ENCODE assay signal across 8 cellular contexts in genomic region chr16:10668322-10669045, GRCh38. TPM values are rescaled to one million over a fixed set of nuclear protein-coding genes. Genes with fewer than 3 reads are reported as not detected.
DNase-seq lines count a peak whose midpoint lies in the region; ATAC-seq and TF ChIP-seq lines count a peak whose summit lies in the region.

No MANE protein-coding gene starts in this region.

- no peaks in the 10 kb centered on the region for H3K27me3 Mint-ChIP-seq in activated CD4-positive, alpha-beta T cell treated with anti-CD3 and anti-CD28 coated beads, Interleukin-2, amount 10 ng/mL, durations not matched to agents 24 days and 14 days

- no peaks in the 10 kb centered on the region for H3F3A ChIP-seq in MM.1S (ENCODE audit: insufficient read depth, low read length)

- no peak overlapping the region for H3K4me3 Mint-ChIP-seq in activated CD4-positive, alpha-beta T cell treated with anti-CD3 and anti-CD28 coated beads, Interleukin-2, amount 10 ng/mL, durations not matched to agents 24 days and 14 days

- H3K9ac ChIP-seq in MM.1S (ENCODE audit: low read length) (no peak overlapping the region), colonic mucosa (ENCODE audit: low read depth in 2 of 2, low read length in 2 of 2) (no peak overlapping the region)

- no peaks in the 10 kb centered on the region for H3K9me2 ChIP-seq in MM.1S (replicated peaks; ENCODE audit: insufficient read depth, low read length)

- intact Hi-C loops in activated CD4-positive, alpha-beta T cell treated with anti-CD3 and anti-CD28 coated beads, Interleukin-2, amount 10 ng/mL, durations not matched to agents 24 days and 14 days (cut with micrococcal nuclease) = no loop called here
- intact Hi-C loops in colonic mucosa (cut with DNase I) = loop anchor here (10.0 kb wide), 1 partner anchor 256 kb away; no protein-coding TSS in a partner anchor

- DNase-seq in activated CD4-positive, alpha-beta T cell treated with anti-CD3 and anti-CD28 coated beads, Interleukin-2, amount 10 ng/mL, durations not matched to agents 24 days and 14 days = peak; percentile 61
- no peak for DNase-seq in activated CD4-positive, alpha-beta T cell treated with anti-CD3 and anti-CD28 coated beads, Interleukin-2, amount 50 U/mL, for 4 hours
- DNase-seq in MM.1S = peak; percentile 18
- no peak for DNase-seq in colonic mucosa
- peak; percentile 11 for DNase-seq in midbrain (lab: John Stamatoyannopoulos, UW)
- DNase-seq in cortex of kidney (lab: John Stamatoyannopoulos, UW) = no peak
- no peak for DNase-seq in erythroblast (lab: John Stamatoyannopoulos, UW)

- no peaks in the 10 kb centered on the region for H3K36me3 Mint-ChIP-seq in activated CD4-positive, alpha-beta T cell treated with anti-CD3 and anti-CD28 coated beads, Interleukin-2, amount 10 ng/mL, durations not matched to agents 24 days and 14 days (ENCODE audit: low read depth)

- no peaks in the 10 kb centered on the region for H3K79me2 ChIP-seq in MM.1S (ENCODE audit: low read length)

- H3K27ac ChIP-seq in MM.1S (ENCODE audit: low read length) = no peak overlapping the region
- no peak overlapping the region for H3K27ac ChIP-seq in colonic mucosa

- no peak for ATAC-seq in HG03520 (IDR thresholded peaks at IDR 0.05; ENCODE audit: unreplicated experiment)

- H3K4me3 ChIP-seq in MM.1S (ENCODE audit: low read length) = no peak overlapping the region
- H3K4me3 ChIP-seq in colonic mucosa = no peak overlapping the region

- H3K27ac Mint-ChIP-seq in activated CD4-positive, alpha-beta T cell treated with anti-CD3 and anti-CD28 coated beads, Interleukin-2, amount 10 ng/mL, durations not matched to agents 24 days and 14 days = no peak overlapping the region

- H3K4me2 ChIP-seq in MM.1S (ENCODE audit: low read depth, low read length) = no peak overlapping the region

- no peak for TF ChIP-seq POLR2A in erythroblast (IDR thresholded peaks at IDR 0.05; ENCODE audit: low read length)

- no peaks in the 10 kb centered on the region for H3K9me3 ChIP-seq in MM.1S (replicated peaks; ENCODE audit: insufficient read depth, low read length)
- H3K9me3 ChIP-seq in colonic mucosa = no peaks in the 10 kb centered on the region

- H3K36me3 ChIP-seq in MM.1S (replicated peaks; ENCODE audit: insufficient read depth, low read length) (no peaks in the 10 kb centered on the region), colonic mucosa (no peaks in the 10 kb centered on the region)

- H2AFZ ChIP-seq in MM.1S (ENCODE audit: low read length) = peak overlapping the region; percentile 25; the same call in 1 of the 2 replicates

- TF ChIP-seq CTCF in MM.1S (IDR thresholded peaks at IDR 0.05; ENCODE audit: low read length) (peak; percentile 54), colonic mucosa (IDR thresholded peaks at IDR 0.05) (peak; percentile 32)

- H3K4me1 Mint-ChIP-seq in activated CD4-positive, alpha-beta T cell treated with anti-CD3 and anti-CD28 coated beads, Interleukin-2, amount 10 ng/mL, durations not matched to agents 24 days and 14 days = no peaks in the 10 kb centered on the region

- H3K27me3 ChIP-seq in MM.1S (replicated peaks; ENCODE audit: insufficient read depth, low read length) (no peaks in the 10 kb centered on the region), colonic mucosa (no peaks in the 10 kb centered on the region)

- H3K9me3 Mint-ChIP-seq in activated CD4-positive, alpha-beta T cell treated with anti-CD3 and anti-CD28 coated beads, Interleukin-2, amount 10 ng/mL, durations not matched to agents 24 days and 14 days = no peaks in the 10 kb centered on the region

- H3K4me1 ChIP-seq in MM.1S (ENCODE audit: low read length) (no peaks in the 10 kb centered on the region), colonic mucosa (no peaks in the 10 kb centered on the region)

- no peaks in the 10 kb centered on the region for H4K20me1 ChIP-seq in MM.1S (ENCODE audit: insufficient read depth, low read length)

RNA-seq across cellular contexts. Expression of gene TEKT5, which starts 26.2 kb away (rescaled TPM):
- total RNA-seq in activated CD4-positive, alpha-beta T cell treated with anti-CD3 and anti-CD28 coated beads, Interleukin-2, amount 10 ng/mL, durations not matched to agents 24 days and 14 days = not detected in 2 replicates
- under 1 TPM; 0.21 to 0.82 TPM for total RNA-seq in colonic mucosa

Comparison
In these comparisons a context has a peak if more than half of its experiments do, and no peak if none do; other contexts are left out.
1. DNase-seq: peak in activated CD4-positive, alpha-beta T cell treated with anti-CD3 and anti-CD28 coated beads, Interleukin-2, amount 10 ng/mL, durations not matched to agents 24 days and 14 days (single experiment), MM.1S (single experiment) and midbrain (single experiment); none in activated CD4-positive, alpha-beta T cell treated with anti-CD3 and anti-CD28 coated beads, Interleukin-2, amount 50 U/mL, for 4 hours (0 of 2), colonic mucosa (single experiment), cortex of kidney (single experiment) and erythroblast (0 of 2).